Comparison of ENCODE assay signal across 1 cellular context in the genomic region with DNA sequence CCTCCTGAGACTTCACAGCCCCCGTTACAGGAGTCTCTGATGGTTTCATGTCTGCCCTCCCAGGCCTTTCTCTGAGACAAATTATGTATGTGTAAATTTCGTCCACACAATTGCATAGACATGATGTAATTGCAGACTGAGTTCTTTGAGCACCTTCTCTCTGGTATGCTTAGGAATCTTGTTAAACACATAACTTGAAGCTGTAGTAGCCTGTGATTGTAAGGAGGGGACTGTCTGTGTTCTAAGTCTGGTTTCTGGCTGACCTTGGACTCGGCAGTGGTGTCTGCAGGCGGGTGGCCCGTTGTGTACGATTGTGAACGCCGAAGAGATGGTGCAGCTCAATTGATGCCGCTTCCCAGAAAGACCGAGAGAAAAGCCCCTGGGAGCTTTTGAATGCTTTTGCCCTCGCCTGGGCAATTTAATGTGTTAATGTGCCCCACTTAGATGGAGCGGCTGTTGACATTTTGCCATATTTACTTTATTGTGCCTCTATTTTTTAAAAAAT.
TF ChIP-seq lines count a peak whose summit lies in the region.

No MANE protein-coding gene starts in this region.

TF ChIP-seq in HepG2, 621 proteins besides CTCF, POLR2A, EP300 and RAD21:
- TF ChIP-seq, protein P1, sequence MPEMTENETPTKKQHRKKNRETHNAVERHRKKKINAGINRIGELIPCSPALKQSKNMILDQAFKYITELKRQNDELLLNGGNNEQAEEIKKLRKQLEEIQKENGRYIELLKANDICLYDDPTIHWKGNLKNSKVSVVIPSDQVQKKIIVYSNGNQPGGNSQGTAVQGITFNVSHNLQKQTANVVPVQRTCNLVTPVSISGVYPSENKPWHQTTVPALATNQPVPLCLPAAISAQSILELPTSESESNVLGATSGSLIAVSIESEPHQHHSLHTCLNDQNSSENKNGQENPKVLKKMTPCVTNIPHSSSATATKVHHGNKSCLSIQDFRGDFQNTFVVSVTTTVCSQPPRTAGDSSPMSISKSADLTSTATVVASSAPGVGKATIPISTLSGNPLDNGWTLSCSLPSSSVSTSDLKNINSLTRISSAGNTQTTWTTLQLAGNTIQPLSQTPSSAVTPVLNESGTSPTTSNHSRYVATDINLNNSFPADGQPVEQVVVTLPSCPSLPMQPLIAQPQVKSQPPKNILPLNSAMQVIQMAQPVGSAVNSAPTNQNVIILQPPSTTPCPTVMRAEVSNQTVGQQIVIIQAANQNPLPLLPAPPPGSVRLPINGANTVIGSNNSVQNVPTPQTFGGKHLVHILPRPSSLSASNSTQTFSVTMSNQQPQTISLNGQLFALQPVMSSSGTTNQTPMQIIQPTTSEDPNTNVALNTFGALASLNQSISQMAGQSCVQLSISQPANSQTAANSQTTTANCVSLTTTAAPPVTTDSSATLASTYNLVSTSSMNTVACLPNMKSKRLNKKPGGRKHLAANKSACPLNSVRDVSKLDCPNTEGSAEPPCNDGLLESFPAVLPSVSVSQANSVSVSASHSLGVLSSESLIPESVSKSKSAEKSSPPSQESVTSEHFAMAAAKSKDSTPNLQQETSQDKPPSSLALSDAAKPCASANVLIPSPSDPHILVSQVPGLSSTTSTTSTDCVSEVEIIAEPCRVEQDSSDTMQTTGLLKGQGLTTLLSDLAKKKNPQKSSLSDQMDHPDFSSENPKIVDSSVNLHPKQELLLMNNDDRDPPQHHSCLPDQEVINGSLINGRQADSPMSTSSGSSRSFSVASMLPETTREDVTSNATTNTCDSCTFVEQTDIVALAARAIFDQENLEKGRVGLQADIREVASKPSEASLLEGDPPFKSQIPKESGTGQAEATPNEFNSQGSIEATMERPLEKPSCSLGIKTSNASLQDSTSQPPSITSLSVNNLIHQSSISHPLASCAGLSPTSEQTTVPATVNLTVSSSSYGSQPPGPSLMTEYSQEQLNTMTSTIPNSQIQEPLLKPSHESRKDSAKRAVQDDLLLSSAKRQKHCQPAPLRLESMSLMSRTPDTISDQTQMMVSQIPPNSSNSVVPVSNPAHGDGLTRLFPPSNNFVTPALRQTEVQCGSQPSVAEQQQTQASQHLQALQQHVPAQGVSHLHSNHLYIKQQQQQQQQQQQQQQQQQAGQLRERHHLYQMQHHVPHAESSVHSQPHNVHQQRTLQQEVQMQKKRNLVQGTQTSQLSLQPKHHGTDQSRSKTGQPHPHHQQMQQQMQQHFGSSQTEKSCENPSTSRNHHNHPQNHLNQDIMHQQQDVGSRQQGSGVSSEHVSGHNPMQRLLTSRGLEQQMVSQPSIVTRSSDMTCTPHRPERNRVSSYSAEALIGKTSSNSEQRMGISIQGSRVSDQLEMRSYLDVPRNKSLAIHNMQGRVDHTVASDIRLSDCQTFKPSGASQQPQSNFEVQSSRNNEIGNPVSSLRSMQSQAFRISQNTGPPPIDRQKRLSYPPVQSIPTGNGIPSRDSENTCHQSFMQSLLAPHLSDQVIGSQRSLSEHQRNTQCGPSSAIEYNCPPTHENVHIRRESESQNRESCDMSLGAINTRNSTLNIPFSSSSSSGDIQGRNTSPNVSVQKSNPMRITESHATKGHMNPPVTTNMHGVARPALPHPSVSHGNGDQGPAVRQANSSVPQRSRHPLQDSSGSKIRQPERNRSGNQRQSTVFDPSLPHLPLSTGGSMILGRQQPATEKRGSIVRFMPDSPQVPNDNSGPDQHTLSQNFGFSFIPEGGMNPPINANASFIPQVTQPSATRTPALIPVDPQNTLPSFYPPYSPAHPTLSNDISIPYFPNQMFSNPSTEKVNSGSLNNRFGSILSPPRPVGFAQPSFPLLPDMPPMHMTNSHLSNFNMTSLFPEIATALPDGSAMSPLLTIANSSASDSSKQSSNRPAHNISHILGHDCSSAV (CRISPR knock-in tag; IDR thresholded peaks at IDR 0.05; ENCODE audit: borderline replicate concordance) = no peak
- TF ChIP-seq ZNF629 (CRISPR knock-in tag; conservative IDR thresholded peaks at IDR 0.05) = peak; percentile 63
- peak; percentile 53 for TF ChIP-seq RBM22 (optimal IDR thresholded peaks at IDR 0.05; ENCODE audit: low read length)
- TF ChIP-seq ATAD3A (CRISPR knock-in tag; IDR thresholded peaks at IDR 0.05) = no peak
- TF ChIP-seq SNAI1 (CRISPR knock-in tag; IDR thresholded peaks at IDR 0.05; ENCODE audit: borderline replicate concordance) = no peak
- TF ChIP-seq, protein P2, sequence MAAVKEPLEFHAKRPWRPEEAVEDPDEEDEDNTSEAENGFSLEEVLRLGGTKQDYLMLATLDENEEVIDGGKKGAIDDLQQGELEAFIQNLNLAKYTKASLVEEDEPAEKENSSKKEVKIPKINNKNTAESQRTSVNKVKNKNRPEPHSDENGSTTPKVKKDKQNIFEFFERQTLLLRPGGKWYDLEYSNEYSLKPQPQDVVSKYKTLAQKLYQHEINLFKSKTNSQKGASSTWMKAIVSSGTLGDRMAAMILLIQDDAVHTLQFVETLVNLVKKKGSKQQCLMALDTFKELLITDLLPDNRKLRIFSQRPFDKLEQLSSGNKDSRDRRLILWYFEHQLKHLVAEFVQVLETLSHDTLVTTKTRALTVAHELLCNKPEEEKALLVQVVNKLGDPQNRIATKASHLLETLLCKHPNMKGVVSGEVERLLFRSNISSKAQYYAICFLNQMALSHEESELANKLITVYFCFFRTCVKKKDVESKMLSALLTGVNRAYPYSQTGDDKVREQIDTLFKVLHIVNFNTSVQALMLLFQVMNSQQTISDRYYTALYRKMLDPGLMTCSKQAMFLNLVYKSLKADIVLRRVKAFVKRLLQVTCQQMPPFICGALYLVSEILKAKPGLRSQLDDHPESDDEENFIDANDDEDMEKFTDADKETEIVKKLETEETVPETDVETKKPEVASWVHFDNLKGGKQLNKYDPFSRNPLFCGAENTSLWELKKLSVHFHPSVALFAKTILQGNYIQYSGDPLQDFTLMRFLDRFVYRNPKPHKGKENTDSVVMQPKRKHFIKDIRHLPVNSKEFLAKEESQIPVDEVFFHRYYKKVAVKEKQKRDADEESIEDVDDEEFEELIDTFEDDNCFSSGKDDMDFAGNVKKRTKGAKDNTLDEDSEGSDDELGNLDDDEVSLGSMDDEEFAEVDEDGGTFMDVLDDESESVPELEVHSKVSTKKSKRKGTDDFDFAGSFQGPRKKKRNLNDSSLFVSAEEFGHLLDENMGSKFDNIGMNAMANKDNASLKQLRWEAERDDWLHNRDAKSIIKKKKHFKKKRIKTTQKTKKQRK (IDR thresholded peaks at IDR 0.05; ENCODE audit: low read length) = no peak
